ENCODE assay signal across 25 cellular contexts in the genomic region with DNA sequence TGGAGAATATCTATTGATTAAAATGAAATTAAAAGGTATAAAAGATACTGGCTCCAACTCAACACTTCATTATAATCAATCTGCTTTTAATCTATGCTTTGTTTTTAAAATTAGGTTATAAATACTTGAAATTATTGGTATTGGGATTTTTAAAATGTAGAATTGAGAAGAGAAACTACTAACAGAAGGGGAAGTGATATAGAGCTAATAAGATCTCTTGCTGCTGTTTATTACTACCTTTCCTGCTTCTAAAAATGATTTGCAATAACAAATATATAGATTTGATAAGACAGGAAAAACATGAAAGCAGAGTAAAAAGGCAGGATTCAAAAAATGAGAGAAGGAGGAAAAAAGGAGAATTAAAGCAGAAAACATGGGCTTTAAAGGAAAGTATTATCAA.
"Had no signal": no experiment of that assay in that cellular context is flagged by ENCODE, and none has a peak within 500 bp of the region (broad histone marks: within the 10 kb centered on the region; RNA-seq: fewer than 3 reads in every experiment).

No MANE protein-coding gene starts in this region.

- H3K27ac ChIP-seq: RWPE1 had no signal

- H3K27me3 ChIP-seq: MG63 had no signal

- ATAC-seq: HepG2, Panc1, PC-3, T-cell had no signal

- H3K9ac ChIP-seq: SK-N-SH had no signal

- FAIRE-seq: HepG2 had no signal

- H3K36me3 ChIP-seq: MG63 had no signal

- DNase-seq: IMR-90, Karpas-422, KG1, MG63, NCI-H1092, NCI-H1105 treated with DMSO at 0.1 percent for 48 hours, NCI-H1417 treated with DMSO at 0.1 percent for 48 hours, NCI-H146, NCI-H1694 treated with DMSO at 0.1 percent for 48 hours, NCI-H1930, NCI-H2081, NCI-H2107, NCI-H2227 treated with DMSO at 0.1 percent for 48 hours, NCI-H510A, NCI-H524 treated with DMSO at 0.1 percent for 48 hours, NCI-H69, NCI-H774, PC-3, SHP77, SK-N-SH, SW 1271, T-cell had no signal

- H3K9me3 ChIP-seq: SK-N-SH had no signal

- H3K9me2 ChIP-seq: SK-N-SH had no signal

- H3K4me3 ChIP-seq: MG63 had no signal

- H3K4me2 ChIP-seq: SK-N-SH had no signal
